ENCODE assay signal across 8 cellular contexts in the genomic region with DNA sequence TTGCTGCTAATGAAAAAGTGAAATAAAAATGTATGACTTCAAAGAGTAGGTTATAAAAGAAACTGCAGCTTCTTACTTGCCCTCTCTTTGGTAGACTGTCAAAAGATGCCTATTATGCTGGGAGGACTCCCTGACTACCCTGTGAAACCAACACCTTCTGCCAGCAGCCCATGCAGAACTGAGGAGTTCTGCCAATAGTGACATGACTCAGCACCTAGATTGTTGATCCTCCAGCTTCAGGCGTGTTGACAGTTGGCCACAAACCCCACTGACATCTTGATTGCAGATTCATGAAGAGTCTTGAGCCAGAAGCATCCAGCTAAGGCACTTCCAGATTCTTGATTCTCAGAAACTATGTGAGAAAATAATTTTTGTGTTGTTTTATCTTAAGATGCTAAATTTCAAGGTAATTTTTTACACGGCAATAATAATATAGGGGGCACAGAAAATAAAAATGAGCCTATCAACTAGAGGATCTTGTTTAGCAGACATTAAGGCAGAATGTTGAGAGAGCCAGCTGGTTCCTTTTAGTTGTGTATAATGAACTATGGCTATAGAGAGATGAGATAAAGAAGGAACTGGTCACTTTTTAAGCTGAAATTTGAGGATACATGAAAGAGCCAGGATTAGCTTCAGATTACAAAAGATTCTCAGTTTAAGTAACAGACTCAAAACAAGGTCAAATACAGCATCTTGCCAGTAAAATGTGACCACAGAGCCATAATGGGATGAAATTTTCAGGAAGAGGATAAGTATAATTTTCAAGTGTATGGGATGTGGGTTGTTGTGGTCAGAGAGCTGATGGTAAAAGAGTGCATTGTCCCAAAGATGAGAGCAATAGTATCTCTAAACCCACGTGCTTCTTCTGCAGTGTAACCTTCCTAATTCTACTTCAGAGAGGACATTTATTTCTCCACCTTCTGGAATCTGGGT.
A peak's percentile ranks its signal among the peaks of the same experiment; 100 is the strongest.
DNase-seq lines count a peak whose midpoint lies in the region; ATAC-seq and TF ChIP-seq lines count a peak whose summit lies in the region.

No MANE protein-coding gene starts in this region.

- H3K27me3 ChIP-seq in GM06990 (replicated peaks; ENCODE audit: control insufficient read depth, insufficient read depth, low read length): no peaks in the 10 kb centered on the region
- H3K27me3 ChIP-seq in dorsolateral prefrontal cortex: no peaks in the 10 kb centered on the region

- H3K36me3 ChIP-seq in GM06990 (ENCODE audit: control insufficient read depth, insufficient read depth, low read length): no peaks in the 10 kb centered on the region

- TF ChIP-seq CTCF in GM06990 (IDR thresholded peaks at IDR 0.05; ENCODE audit: insufficient read depth, low read length, poor library complexity, severe bottlenecking): no peak
- no peak for TF ChIP-seq CTCF in GM20000 (IDR thresholded peaks at IDR 0.05; ENCODE audit: extremely low read depth, missing control alignments)
- no peak for TF ChIP-seq CTCF in dorsolateral prefrontal cortex (IDR thresholded peaks at IDR 0.05 in 54 of 56, conservative IDR thresholded peaks at IDR 0.05 in 2 of 56; ENCODE audit: low read depth in 1 of 56, partially characterized antibody in 56 of 56)

- intact Hi-C loops in dorsolateral prefrontal cortex (cut with DNase I): no loop called here

- DNase-seq in GM06990 (ENCODE audit: extremely low read depth, insufficient read length): peak; percentile 45
- DNase-seq in GM20000 (ENCODE audit: low spot score): peak; percentile 18
- DNase-seq in OCI-M1 (lab: John Stamatoyannopoulos, UW): peak; percentile 92
- peak in 7 of 10 donors; percentile 20 to 68 (median 45) for DNase-seq in dorsolateral prefrontal cortex
- DNase-seq in renal cortical epithelial cell (ENCODE audit: low read depth): peak; percentile 97
- no peak for DNase-seq in HuH-7 (ENCODE audit: low spot score)
- no peak for DNase-seq in DMS79 (lab: John Stamatoyannopoulos, UW)

- peak overlapping the region in 3 of 59 donors; percentile 23 to 46 (median 44) for H3K27ac ChIP-seq in dorsolateral prefrontal cortex

- ATAC-seq in HG03457 (IDR thresholded peaks at IDR 0.05; ENCODE audit: unreplicated experiment): peak; percentile 99

- H3K4me3 ChIP-seq in GM06990 (replicated peaks; ENCODE audit: low read depth, low read length) (no peak overlapping the region), dorsolateral prefrontal cortex (no peak overlapping the region)

Comparison
In these comparisons a context has a peak if more than half of its experiments do, and no peak if none do; other contexts are left out.
1. DNase-seq: peak in GM06990 (single experiment), GM20000 (single experiment), OCI-M1 (single experiment), dorsolateral prefrontal cortex (7 of 10) and renal cortical epithelial cell (single experiment); none in HuH-7 (single experiment) and DMS79 (single experiment).